In genomic region chr3:133935843-133936825, GRCh38 we compare ENCODE assay signal across 17 cellular contexts. TPM values are rescaled to one million over a fixed set of nuclear protein-coding genes. Genes with fewer than 3 reads are reported as not detected.
DNase-seq lines count a peak whose midpoint lies in the region; ATAC-seq lines count a peak whose summit lies in the region.
"Had no signal": no experiment of that assay in that cellular context is flagged by ENCODE, and none has a peak within 500 bp of the region (broad histone marks: within the 10 kb centered on the region; RNA-seq: fewer than 3 reads in every experiment).

No MANE protein-coding gene starts in this region.

- DNase-seq in cardiac septum (ENCODE audit: low spot score) (peak; percentile 39), left cardiac atrium (no peak), left lobe of liver (ENCODE audit: low spot score) (peak; percentile 28), posterior vena cava (ENCODE audit: low spot score) (peak; percentile 55), SK-N-DZ (ENCODE audit: low spot score) (no peak), AG20443 (ENCODE audit: low spot score) (no peak), NOMO-1 (lab: John Stamatoyannopoulos, UW; ENCODE audit: unreplicated experiment in 2 of 2) (no peak)
- DNase-seq: EL, HFFc6, Karpas-422, MM.1S, NCI-H1092 treated with DMSO at 0.1 percent for 48 hours, NCI-H2081 treated with DMSO at 0.1 percent for 48 hours, NCI-H510A, NCI-H82, PC-9 had no signal

- no peak for ATAC-seq in left cardiac atrium
- ATAC-seq in left lobe of liver, result no peak

- intact Hi-C loops in cardiac septum (cut with DNase I), result no loop called here
- intact Hi-C loops in left cardiac atrium (cut with DNase I), result loop anchor here in 1 of 2 donors (10.0 kb wide), 2 partner anchors 109 to 369 kb away; no protein-coding TSS in a partner anchor
- intact Hi-C loops in posterior vena cava (cut with DNase I), result no loop called here

RNA-seq across cellular contexts. Expression of gene RAB6B, which starts 40.5 kb away (rescaled TPM):
- total RNA-seq in cardiac septum, result 42.4 TPM
- 10 to 100 TPM; 41.4 to 41.6 TPM for total RNA-seq in left cardiac atrium
- total RNA-seq in left lobe of liver, result 0.35 TPM
- total RNA-seq in posterior vena cava, result 1 to 10 TPM; 6.9 to 8.9 TPM
- 11.6 and 13.3 TPM in 2 replicates for polyA plus RNA-seq in SK-N-DZ (2014; cell fraction: cytosol; rRNA removed)
- polyA plus RNA-seq in SK-N-DZ (2014; cell fraction: nucleus; rRNA removed), result 18.2 and 19.8 TPM in 2 replicates
- total RNA-seq: HT-29 had no signal

Comparison
In these comparisons a context has a peak if more than half of its experiments do, and no peak if none do; other contexts are left out.
1. DNase-seq: peak in cardiac septum (single experiment), left lobe of liver (single experiment) and posterior vena cava (single experiment); none in left cardiac atrium (single experiment), SK-N-DZ (single experiment), AG20443 (single experiment) and NOMO-1 (0 of 2).